Comparison of ENCODE assay signal across 8 cellular contexts in the genomic region with DNA sequence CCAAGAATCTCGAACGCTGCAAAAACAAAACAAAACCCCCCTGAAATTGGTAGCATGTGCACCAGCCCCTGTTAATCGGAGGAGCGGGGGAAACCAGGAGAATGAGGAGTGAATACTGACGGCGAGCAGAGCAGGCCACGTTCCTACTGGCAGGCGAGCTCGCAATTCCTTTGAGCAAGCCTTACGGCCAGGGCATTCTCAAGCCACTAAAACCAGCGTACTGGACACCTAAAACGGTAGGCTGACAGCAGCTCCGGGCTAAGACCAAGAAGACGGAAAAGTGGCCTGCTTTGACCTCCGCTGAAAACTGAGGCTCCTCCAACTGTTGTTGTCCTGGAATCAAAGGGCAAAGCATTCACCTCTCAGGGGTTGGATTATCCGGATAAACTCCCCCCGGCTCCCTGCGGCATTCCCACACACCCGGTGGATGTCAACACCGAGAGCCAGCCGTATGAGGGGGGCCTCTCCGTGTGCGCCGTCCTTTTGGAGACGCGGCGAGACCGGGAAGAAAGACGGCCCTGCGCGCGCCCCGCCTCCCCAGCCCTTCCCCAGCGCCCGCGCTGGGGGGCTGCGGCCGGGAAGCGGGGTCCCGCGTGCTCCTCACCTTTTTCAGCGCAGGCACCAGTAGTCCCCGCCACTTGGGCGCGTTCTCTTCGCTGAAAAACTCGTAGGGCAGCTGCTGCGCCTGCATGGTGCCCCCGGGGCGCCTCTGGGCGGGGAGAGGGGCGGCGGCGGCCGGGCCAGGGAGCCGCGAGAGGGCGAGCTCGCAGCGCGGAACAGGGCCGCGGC. TPM values are rescaled to one million over a fixed set of nuclear protein-coding genes. Genes with fewer than 3 reads are reported as not detected.
DNase-seq lines count a peak whose midpoint lies in the region; ATAC-seq and TF ChIP-seq lines count a peak whose summit lies in the region.

No MANE protein-coding gene starts in this region.

- no peaks in the 10 kb centered on the region for H3K36me3 ChIP-seq in colonic mucosa

- intact Hi-C loops in activated CD4-positive, alpha-beta T cell treated with anti-CD3 and anti-CD28 coated beads for 36 hours (cut with DNase I, micrococcal nuclease): loop anchor here (1.0 to 10.0 kb wide), 11 partner anchors 20 to 657 kb away; a partner anchor contains a TSS
- intact Hi-C loops in colonic mucosa (cut with DNase I): loop anchor here (5.0 kb wide), 1 partner anchor 107 kb away; no protein-coding TSS in a partner anchor

- H3K9ac ChIP-seq in colonic mucosa (ENCODE audit: low read depth in 2 of 2, low read length in 2 of 2): peak overlapping the region; percentile 90 to 92

- H3K4me1 Mint-ChIP-seq in activated CD4-positive, alpha-beta T cell treated with anti-CD3 and anti-CD28 coated beads for 36 hours: peaks cover 50% of the 10 kb centered on the region

- H3K9me3 ChIP-seq in colonic mucosa: no peaks in the 10 kb centered on the region

- no peaks in the 10 kb centered on the region for H3K27me3 ChIP-seq in colonic mucosa

- peak overlapping the region; percentile 99 for H3K27ac ChIP-seq in colonic mucosa

- ATAC-seq in HG02610 (IDR thresholded peaks at IDR 0.05; ENCODE audit: unreplicated experiment): peak; percentile 38
- ATAC-seq in activated CD4-positive, alpha-beta T cell treated with anti-CD3 and anti-CD28 coated beads for 36 hours: peak; percentile 36

- CTCF ChIA-PET in activated CD4-positive, alpha-beta T cell treated with anti-CD3 and anti-CD28 coated beads for 36 hours (lab: Charles Lee): interaction anchor here (0.8 to 6.1 kb wide), 11 partner anchors 8 to 112 kb away, joined by 3 to 61 read pairs (median 4); no protein-coding TSS in a partner anchor

- DNase-seq in NCI-H2107 treated with DMSO at 0.1 percent for 48 hours (lab: John Stamatoyannopoulos, UW; ENCODE audit: unreplicated experiment) (peak; percentile 10), NCI-H2107 (lab: John Stamatoyannopoulos, UW) (no peak), NAMALWA (ENCODE audit: low spot score) (peak; percentile 72), colonic mucosa (peak; percentile 62), left kidney (ENCODE audit: low read depth, low spot score) (peak; percentile 81)
- DNase-seq in activated CD4-positive, alpha-beta T cell treated with anti-CD3 and anti-CD28 coated beads for 36 hours: peak; percentile 78
- DNase-seq in stimulated activated CD4-positive, alpha-beta T cell treated with anti-CD3 and anti-CD28 coated beads, Interleukin-4, amount 100 ng/mL, for 1 hour: peak; percentile 63

- POLR2A ChIA-PET in activated CD4-positive, alpha-beta T cell treated with anti-CD3 and anti-CD28 coated beads for 36 hours (lab: Charles Lee): interaction anchor here (0.6 to 1.4 kb wide), 3 partner anchors 9 to 369 kb away, joined by 4 read pairs; a partner anchor contains a TSS

- no peaks in the 10 kb centered on the region for H3K27me3 Mint-ChIP-seq in activated CD4-positive, alpha-beta T cell treated with anti-CD3 and anti-CD28 coated beads for 36 hours

- peaks cover 8% of the 10 kb centered on the region for H3K4me1 ChIP-seq in colonic mucosa

- H3K4me3 Mint-ChIP-seq in activated CD4-positive, alpha-beta T cell treated with anti-CD3 and anti-CD28 coated beads for 36 hours: peak overlapping the region; percentile 81

- H3K27ac Mint-ChIP-seq in activated CD4-positive, alpha-beta T cell treated with anti-CD3 and anti-CD28 coated beads for 36 hours: peak overlapping the region; percentile 84

- H3K4me3 ChIP-seq in colonic mucosa: peak overlapping the region; percentile 79

- peaks cover 34% of the 10 kb centered on the region for H3K36me3 Mint-ChIP-seq in activated CD4-positive, alpha-beta T cell treated with anti-CD3 and anti-CD28 coated beads for 36 hours (ENCODE audit: low read depth)

- no peak for TF ChIP-seq CTCF in colonic mucosa (IDR thresholded peaks at IDR 0.05)

- no peaks in the 10 kb centered on the region for H3K9me3 Mint-ChIP-seq in activated CD4-positive, alpha-beta T cell treated with anti-CD3 and anti-CD28 coated beads for 36 hours (ENCODE audit: low read depth)

RNA-seq across cellular contexts. Expression of a gene that starts 0.9 kb away (rescaled TPM):
- 10 to 100 TPM; 30.1 to 32.0 TPM for total RNA-seq in activated CD4-positive, alpha-beta T cell treated with anti-CD3 and anti-CD28 coated beads for 36 hours
- total RNA-seq in colonic mucosa: 10 to 100 TPM; 26.3 to 43.9 TPM
